In the genomic region with DNA sequence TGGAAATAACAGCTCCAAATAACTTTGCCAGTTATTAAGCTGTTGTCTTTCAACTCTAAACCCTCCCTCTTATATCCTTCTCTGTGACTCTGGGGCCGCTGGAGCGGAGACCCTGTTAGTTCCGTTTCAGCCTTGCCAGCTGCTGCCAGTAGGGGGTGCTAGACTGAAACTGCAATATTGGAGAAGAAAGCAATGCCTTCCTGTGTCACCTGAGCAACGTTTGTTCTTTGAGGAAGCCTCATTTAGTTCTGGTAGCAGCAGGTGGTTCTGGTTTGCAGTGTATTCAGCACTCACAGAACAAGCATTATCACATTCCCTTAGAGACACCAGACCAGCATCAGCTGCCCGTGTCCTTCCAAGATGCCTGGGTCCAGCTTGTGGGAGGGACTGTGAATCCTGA, we compare ENCODE assay signal across 8 cellular contexts. TPM values are rescaled to one million over a fixed set of nuclear protein-coding genes. Genes with fewer than 3 reads are reported as not detected.
DNase-seq lines count a peak whose midpoint lies in the region; ATAC-seq and TF ChIP-seq lines count a peak whose summit lies in the region.

No MANE protein-coding gene starts in this region.

- H3K4me3 Mint-ChIP-seq in activated naive CD4-positive, alpha-beta T cell treated with anti-CD3 and anti-CD28 coated beads for 36 hours: no peak overlapping the region

- CTCF ChIA-PET in activated naive CD4-positive, alpha-beta T cell treated with anti-CD3 and anti-CD28 coated beads for 36 hours (lab: Charles Lee): interaction anchor here (1.0 to 1.9 kb wide), 2 partner anchors 8 to 38 kb away, joined by 3 to 4 read pairs; no protein-coding TSS in a partner anchor

- peaks cover 10% of the 10 kb centered on the region for H3K27me3 Mint-ChIP-seq in activated naive CD4-positive, alpha-beta T cell treated with anti-CD3 and anti-CD28 coated beads for 36 hours (ENCODE audit: low read depth)

- no peaks in the 10 kb centered on the region for H3K36me3 Mint-ChIP-seq in activated naive CD4-positive, alpha-beta T cell treated with anti-CD3 and anti-CD28 coated beads for 36 hours (ENCODE audit: low read depth)

- H3K27ac Mint-ChIP-seq in activated naive CD4-positive, alpha-beta T cell treated with anti-CD3 and anti-CD28 coated beads for 36 hours: no peak overlapping the region

- intact Hi-C loops in activated naive CD4-positive, alpha-beta T cell treated with anti-CD3 and anti-CD28 coated beads for 36 hours (cut with micrococcal nuclease): no loop called here

- H3K4me1 Mint-ChIP-seq in activated naive CD4-positive, alpha-beta T cell treated with anti-CD3 and anti-CD28 coated beads for 36 hours (ENCODE audit: low read depth): no peaks in the 10 kb centered on the region

- H3K4me3 ChIP-seq in choroid plexus epithelial cell (ENCODE audit: low read depth, low read length): no peak overlapping the region
- H3K4me3 ChIP-seq in retinal pigment epithelial cell (ENCODE audit: low read length): no peak overlapping the region

- ATAC-seq in HG02763 (IDR thresholded peaks at IDR 0.05; ENCODE audit: unreplicated experiment): no peak

- H3K9me3 Mint-ChIP-seq in activated naive CD4-positive, alpha-beta T cell treated with anti-CD3 and anti-CD28 coated beads for 36 hours: no peaks in the 10 kb centered on the region

- TF ChIP-seq CTCF in LNCAP (IDR thresholded peaks at IDR 0.05): peak; percentile 89
- peak; percentile 68 for TF ChIP-seq CTCF in choroid plexus epithelial cell (conservative IDR thresholded peaks at IDR 0.05; ENCODE audit: low read depth, low read length)
- peak; percentile 63 for TF ChIP-seq CTCF in retinal pigment epithelial cell (conservative IDR thresholded peaks at IDR 0.05; ENCODE audit: low read depth, low read length)

- peak; percentile 19 for DNase-seq in activated naive CD4-positive, alpha-beta T cell treated with anti-CD3 and anti-CD28 coated beads for 36 hours
- DNase-seq in activated naive CD4-positive, alpha-beta T cell treated with Interleukin-2 at 50 U/mL for 16 hours: no peak
- DNase-seq in choroid plexus epithelial cell (ENCODE audit: low read depth) (no peak), retinal pigment epithelial cell (ENCODE audit: low read depth) (no peak), NCI-H1048 (lab: John Stamatoyannopoulos, UW) (no peak), NCI-H524 treated with DMSO at 0.1 percent for 48 hours (lab: John Stamatoyannopoulos, UW) (no peak)

RNA-seq across cellular contexts. Expression of a gene that starts 22.9 kb away (rescaled TPM):
- under 1 TPM; 0.25 to 0.41 TPM for total RNA-seq in activated naive CD4-positive, alpha-beta T cell treated with anti-CD3 and anti-CD28 coated beads for 36 hours
